Comparison of ENCODE assay signal across 28 cellular contexts in genomic region chr4:123569541-123569940, GRCh38.
"Had no signal": no experiment of that assay in that cellular context is flagged by ENCODE, and none has a peak within 500 bp of the region (broad histone marks: within the 10 kb centered on the region; RNA-seq: fewer than 3 reads in every experiment).

No MANE protein-coding gene starts in this region.

- ATAC-seq: activated CD8-positive, alpha-beta T cell treated with anti-CD3 and anti-CD28 coated beads for 36 hours; activated naive CD8-positive, alpha-beta T cell treated with anti-CD3 and anti-CD28 coated beads, Interleukin-2, amount 50 U/mL, for 24 hours; activated T-cell treated with anti-CD3 and anti-CD28 coated beads, Interleukin-2, amount 50 U/mL, for 4 hours; activated T-helper 17 cell treated with anti-CD3 and anti-CD28 coated beads, Interleukin-2, amount 50 U/mL, for 72 hours; body of pancreas; WTC11 had no signal

- H3K27ac Mint-ChIP-seq: activated CD8-positive, alpha-beta T cell treated with anti-CD3 and anti-CD28 coated beads for 36 hours; activated naive CD4-positive, alpha-beta T cell treated with anti-CD3 and anti-CD28 coated beads for 36 hours; activated naive CD4-positive, alpha-beta T cell treated with anti-CD3 and anti-CD28 coated beads, Interleukin-2, amount 50 U/mL, for 24 hours; activated naive CD8-positive, alpha-beta T cell treated with anti-CD3 and anti-CD28 coated beads for 36 hours; activated naive CD8-positive, alpha-beta T cell treated with anti-CD3 and anti-CD28 coated beads, Interleukin-2, amount 50 U/mL, for 24 hours; activated T-helper 17 cell treated with anti-CD3 and anti-CD28 coated beads, Interleukin-2, amount 50 U/mL, for 72 hours; WTC11 had no signal

- H3K4me1 ChIP-seq: colonic mucosa, esophagus squamous epithelium had no signal

- H3K4me3 Mint-ChIP-seq: activated CD8-positive, alpha-beta T cell treated with anti-CD3 and anti-CD28 coated beads for 36 hours; activated naive CD4-positive, alpha-beta T cell treated with anti-CD3 and anti-CD28 coated beads for 36 hours; activated naive CD4-positive, alpha-beta T cell treated with anti-CD3 and anti-CD28 coated beads, Interleukin-2, amount 50 U/mL, for 24 hours; activated naive CD8-positive, alpha-beta T cell treated with anti-CD3 and anti-CD28 coated beads for 36 hours; activated naive CD8-positive, alpha-beta T cell treated with anti-CD3 and anti-CD28 coated beads, Interleukin-2, amount 50 U/mL, for 24 hours; activated T-cell treated with anti-CD3 and anti-CD28 coated beads, Interleukin-2, amount 50 U/mL, for 4 hours; activated T-helper 17 cell treated with anti-CD3 and anti-CD28 coated beads, Interleukin-2, amount 50 U/mL, for 72 hours; WTC11 had no signal

- H3K9me3 Mint-ChIP-seq: activated naive CD4-positive, alpha-beta T cell treated with anti-CD3 and anti-CD28 coated beads for 36 hours; activated T-helper 17 cell treated with anti-CD3 and anti-CD28 coated beads, Interleukin-2, amount 50 U/mL, for 72 hours had no signal

- H3K4me1 Mint-ChIP-seq: activated T-helper 17 cell treated with anti-CD3 and anti-CD28 coated beads, Interleukin-2, amount 50 U/mL, for 72 hours had no signal

- H3K27me3 ChIP-seq: adrenal gland, body of pancreas, colonic mucosa, esophagus squamous epithelium had no signal

- H3K9me3 ChIP-seq: adrenal gland, body of pancreas, colonic mucosa, esophagus squamous epithelium had no signal

- H3K27ac ChIP-seq: adrenal gland, body of pancreas, colonic mucosa, epithelial cell of prostate, esophagus squamous epithelium, VCaP had no signal

- H3K27me3 Mint-ChIP-seq: activated CD8-positive, alpha-beta T cell treated with anti-CD3 and anti-CD28 coated beads for 36 hours; activated naive CD8-positive, alpha-beta T cell treated with anti-CD3 and anti-CD28 coated beads for 36 hours had no signal

- H3K4me3 ChIP-seq: adrenal gland, body of pancreas, colonic mucosa, esophagus squamous epithelium had no signal

- H3K36me3 ChIP-seq: adrenal gland, colonic mucosa, esophagus squamous epithelium had no signal

- FAIRE-seq: endothelial cell of umbilical vein had no signal

- H3K36me3 Mint-ChIP-seq: activated naive CD4-positive, alpha-beta T cell treated with anti-CD3 and anti-CD28 coated beads, Interleukin-2, amount 50 U/mL, for 24 hours had no signal

- DNase-seq: activated CD4-positive, alpha-beta T cell treated with anti-CD3 and anti-CD28 coated beads for 1 hour; activated CD4-positive, alpha-beta T cell treated with anti-CD3 and anti-CD28 coated beads for 48 hours; activated CD4-positive, alpha-beta T cell treated with anti-CD3 and anti-CD28 coated beads, Interleukin-2, amount 50 U/mL, for 1 hour; activated CD4-positive, alpha-beta T cell treated with anti-CD3 and anti-CD28 coated beads, Interleukin-2, amount 50 U/mL, for 48 hours; activated CD8-positive, alpha-beta memory T cell treated with anti-CD3 and anti-CD28 coated beads for 24 hours; activated CD8-positive, alpha-beta T cell treated with anti-CD3 and anti-CD28 coated beads for 36 hours; activated effector memory CD4-positive, alpha-beta T cell treated with Interleukin-2 at 50 U/mL for 16 hours; activated naive CD4-positive, alpha-beta T cell treated with anti-CD3 and anti-CD28 coated beads for 36 hours; activated naive CD8-positive, alpha-beta T cell treated with anti-CD3 and anti-CD28 coated beads for 36 hours; activated naive CD8-positive, alpha-beta T cell treated with anti-CD3 and anti-CD28 coated beads, Interleukin-2, amount 50 U/mL, for 24 hours; activated T-cell treated with anti-CD3 and anti-CD28 coated beads, Interleukin-2, amount 50 U/mL, for 4 hours; adrenal gland; amygdala; aorta; body of pancreas; caudate nucleus; colonic mucosa; effector CD8-positive, alpha-beta T cell; esophagus squamous epithelium; foreskin melanocyte; head of caudate nucleus; T-helper 2 cell had no signal
